9 cellular contexts compared by ENCODE assay signal in the genomic region with DNA sequence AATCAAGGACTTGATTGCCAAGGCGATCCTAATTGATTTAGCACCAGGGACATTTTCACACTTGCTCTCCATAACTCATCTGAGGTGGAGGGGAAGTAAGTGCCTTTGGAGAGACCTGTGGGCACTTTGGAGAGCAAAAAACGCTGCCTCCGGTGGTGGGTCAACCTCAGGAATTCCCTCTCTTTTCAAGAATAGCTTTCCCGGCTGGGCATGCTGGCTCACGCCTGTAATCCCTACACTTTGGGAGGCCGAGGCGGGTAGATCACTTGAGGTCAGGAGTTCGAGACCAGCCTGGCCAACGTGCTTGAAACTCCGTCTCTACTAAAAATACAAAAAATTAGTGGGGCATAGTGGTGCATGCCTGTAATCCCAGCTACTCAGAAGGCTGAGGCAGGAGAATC. TPM values are rescaled to one million over a fixed set of nuclear protein-coding genes. Genes with fewer than 3 reads are reported as not detected.
A peak's percentile ranks its signal among the peaks of the same experiment; 100 is the strongest.
DNase-seq lines count a peak whose midpoint lies in the region; ATAC-seq and TF ChIP-seq lines count a peak whose summit lies in the region.
"Had no signal": no experiment of that assay in that cellular context is flagged by ENCODE, and none has a peak within 500 bp of the region (broad histone marks: within the 10 kb centered on the region; RNA-seq: fewer than 3 reads in every experiment).

No MANE protein-coding gene starts in this region.

- peaks cover 5% of the 10 kb centered on the region for H3K36me3 Mint-ChIP-seq in CD4-positive, alpha-beta T cell (ENCODE audit: low read depth)
- H3K36me3 Mint-ChIP-seq: brain had no signal

- peak overlapping the region; percentile 100 for H3K9ac ChIP-seq in MM.1S (ENCODE audit: low read length)

- intact Hi-C loops in CD4-positive, alpha-beta T cell (cut with DNase I, micrococcal nuclease) = no loop called here

- peak overlapping the region; percentile 99 for H3K27ac Mint-ChIP-seq in CD4-positive, alpha-beta T cell

- no peaks in the 10 kb centered on the region for H3K27me3 Mint-ChIP-seq in CD4-positive, alpha-beta T cell

- H3K9me3 Mint-ChIP-seq in CD4-positive, alpha-beta T cell = no peaks in the 10 kb centered on the region

- H3K36me3 ChIP-seq in MM.1S (replicated peaks; ENCODE audit: insufficient read depth, low read length) = no peaks in the 10 kb centered on the region
- no peaks in the 10 kb centered on the region for H3K36me3 ChIP-seq in neutrophil

- H3K4me2 ChIP-seq in MM.1S (ENCODE audit: low read depth, low read length) = peak overlapping the region; percentile 80

- peaks cover 12% of the 10 kb centered on the region; the same call in 1 of the 2 replicates for H3K79me2 ChIP-seq in MM.1S (ENCODE audit: low read length)

- peak overlapping the region; percentile 87 for H3K4me3 Mint-ChIP-seq in CD4-positive, alpha-beta T cell

- POLR2A ChIA-PET in CD4-positive, alpha-beta T cell (lab: Charles Lee) = interaction anchor here (1.7 to 18.0 kb wide), 5 partner anchors 36 to 99 kb away, joined by 6 to 754 read pairs (median 10); partner anchors contain the start of genes NCBP2L, PRPS1 and TSC22D3

- ATAC-seq in CD4-positive, alpha-beta T cell (ENCODE audit: poor library complexity) = no peak
- no peak for ATAC-seq in GM18861 (IDR thresholded peaks at IDR 0.05; ENCODE audit: unreplicated experiment)

- H3K4me1 Mint-ChIP-seq in CD4-positive, alpha-beta T cell (ENCODE audit: low read depth) = peaks cover 79% of the 10 kb centered on the region

- CTCF ChIA-PET in CD4-positive, alpha-beta T cell (lab: Charles Lee) = interaction anchor here (8.0 kb wide), 1 partner anchor 38 kb away, joined by 261 read pairs; no protein-coding TSS in a partner anchor

- no peaks in the 10 kb centered on the region for H3K9me2 ChIP-seq in MM.1S (replicated peaks; ENCODE audit: insufficient read depth, low read length)

- no peak overlapping the region for H2AFZ ChIP-seq in MM.1S (ENCODE audit: low read length)

- H4K20me1 ChIP-seq in MM.1S (ENCODE audit: insufficient read depth, low read length) = no peaks in the 10 kb centered on the region

- H3K9me3 ChIP-seq in CD4-positive, alpha-beta T cell (ENCODE audit: control insufficient read depth, low read length) = no peaks in the 10 kb centered on the region
- no peaks in the 10 kb centered on the region for H3K9me3 ChIP-seq in MM.1S (replicated peaks; ENCODE audit: insufficient read depth, low read length)
- H3K9me3 ChIP-seq in neutrophil = no peaks in the 10 kb centered on the region

- H3K27ac ChIP-seq in CD4-positive, alpha-beta T cell (ENCODE audit: low read depth, low read length) = peak overlapping the region; percentile 97
- H3K27ac ChIP-seq in MM.1S (ENCODE audit: low read length) = peak overlapping the region; percentile 98
- peak overlapping the region; percentile 89 for H3K27ac ChIP-seq in neutrophil

- no peaks in the 10 kb centered on the region for H3K27me3 ChIP-seq in CD4-positive, alpha-beta T cell (ENCODE audit: control insufficient read depth, insufficient read depth, low read length)
- H3K27me3 ChIP-seq in MM.1S (replicated peaks; ENCODE audit: insufficient read depth, low read length) (no peaks in the 10 kb centered on the region), neutrophil (no peaks in the 10 kb centered on the region)

- H3K4me1 ChIP-seq in MM.1S (ENCODE audit: low read length) = peaks cover 35% of the 10 kb centered on the region
- peaks cover 47 to 64% of the 10 kb centered on the region in 2 experiments for H3K4me1 ChIP-seq in neutrophil (ENCODE audit: control insufficient read depth in 1 of 2, insufficient read depth in 1 of 2, low read depth in 1 of 2, low read length in 1 of 2)

- H3F3A ChIP-seq in MM.1S (ENCODE audit: insufficient read depth, low read length) = peaks cover 33% of the 10 kb centered on the region

- H3K4me3 ChIP-seq in MM.1S (ENCODE audit: low read length) (peak overlapping the region; percentile 79; the same call in 1 of the 2 replicates), cardiac fibroblast (replicated peaks in 1 of 2; ENCODE audit: low read depth in 2 of 2, low read length in 2 of 2) (peak overlapping the region in 1 of 2 donors; percentile 1), neutrophil (ENCODE audit: low read depth in 1 of 2, low read length in 1 of 2) (peak overlapping the region; percentile 61 to 69)

- no peak for TF ChIP-seq CTCF in CD4-positive, alpha-beta T cell (IDR thresholded peaks at IDR 0.05)
- TF ChIP-seq CTCF in MM.1S (IDR thresholded peaks at IDR 0.05; ENCODE audit: low read length) (0 out of 2 replicates have a peak, but pooled peaks have one; percentile 5), cardiac fibroblast (IDR thresholded peaks at IDR 0.05; ENCODE audit: low read depth, low read length) (no peak), neutrophil (IDR thresholded peaks at IDR 0.05) (no peak)

- DNase-seq in CD4-positive, alpha-beta T cell = no peak
- no peak for DNase-seq in MM.1S
- peak; percentile 39 to 49 for DNase-seq in cardiac fibroblast (ENCODE audit: low read depth in 2 of 2)
- no peak for DNase-seq in NCI-H2171 treated with DMSO at 0.1 percent for 48 hours (lab: John Stamatoyannopoulos, UW)
- no peak for DNase-seq in NCI-H2107 (lab: John Stamatoyannopoulos, UW)
- no peak for DNase-seq in activated gamma-delta T cell treated with Interleukin-2 at 50 U/mL for 16 hours

RNA-seq across cellular contexts. Expression of gene PRPS1, which starts 49.2 kb away (rescaled TPM):
- 10 to 100 TPM; 66.5 to 70.4 TPM for total RNA-seq in CD4-positive, alpha-beta T cell

Comparison
In these comparisons a context has a peak if more than half of its experiments do, and no peak if none do; other contexts are left out.
1. DNase-seq: peak in cardiac fibroblast (2 of 2); none in CD4-positive, alpha-beta T cell (0 of 10), MM.1S (single experiment), NCI-H2171 treated with DMSO at 0.1 percent for 48 hours (single experiment), NCI-H2107 (single experiment) and activated gamma-delta T cell treated with Interleukin-2 at 50 U/mL for 16 hours (single experiment).
2. Peak in every context shown above with its lines, with median percentiles within 50 percentile points of each other: H3K27ac ChIP-seq.